Comparison of ENCODE assay signal across 11 cellular contexts in the genomic region with DNA sequence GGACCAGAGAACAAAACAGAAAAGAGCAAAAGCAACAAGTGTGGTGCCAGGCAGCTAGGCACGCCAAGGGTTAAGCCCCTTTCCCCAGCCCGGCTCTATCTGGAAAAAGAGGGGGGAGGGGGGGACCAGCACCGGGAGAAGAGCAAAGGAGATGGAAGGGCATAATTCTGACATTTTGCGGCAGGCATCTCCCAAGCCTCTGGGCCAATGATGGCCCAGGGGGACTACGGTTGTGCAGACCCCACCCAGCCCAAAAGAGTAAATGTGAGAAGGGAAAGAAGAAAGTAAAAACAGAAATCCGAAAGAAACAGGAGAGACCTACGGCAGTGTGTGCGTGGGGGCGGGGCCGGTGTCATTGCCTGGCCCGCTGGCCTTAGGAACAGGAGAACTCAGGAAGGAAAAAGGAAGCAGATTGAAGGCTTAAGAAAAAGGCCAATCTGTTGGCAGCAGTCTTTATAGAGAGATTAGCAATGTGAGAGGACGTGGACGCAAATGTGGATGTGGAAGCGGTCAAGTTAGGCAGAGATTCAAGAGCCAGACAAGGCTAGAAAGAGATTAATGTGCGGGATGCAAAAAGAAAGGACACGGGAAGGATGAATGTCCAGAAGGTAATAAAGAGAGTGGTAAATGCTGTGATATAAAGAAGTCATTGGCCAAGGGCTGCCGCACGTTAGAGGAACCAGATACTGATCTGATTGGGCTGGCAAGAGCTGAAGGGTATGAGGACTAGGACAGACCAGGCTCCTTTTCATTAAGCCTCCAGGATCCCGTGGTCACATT. TPM values are rescaled to one million over a fixed set of nuclear protein-coding genes. Genes with fewer than 3 reads are reported as not detected.
A peak's percentile ranks its signal among the peaks of the same experiment; 100 is the strongest.
DNase-seq lines count a peak whose midpoint lies in the region; ATAC-seq lines count a peak whose summit lies in the region.
"Had no signal": no experiment of that assay in that cellular context is flagged by ENCODE, and none has a peak within 500 bp of the region (broad histone marks: within the 10 kb centered on the region; RNA-seq: fewer than 3 reads in every experiment).

No MANE protein-coding gene starts in this region.

- H3K4me2 ChIP-seq in trophoblast cell (ENCODE audit: low read length), result peak overlapping the region; percentile 64

- H3K9me3 ChIP-seq in trophoblast cell (ENCODE audit: insufficient read depth, low read depth, low read length), result peaks cover under 1% of the 10 kb centered on the region

- no peak overlapping the region for H3K23ac ChIP-seq in trophoblast cell (ENCODE audit: low read length)

- H3K4me1 ChIP-seq in trophoblast cell (ENCODE audit: control insufficient read depth in 1 of 2, insufficient read depth in 2 of 2, low read length in 2 of 2), result peaks cover 22 to 31% of the 10 kb centered on the region in 2 experiments

- H3K4me3 ChIP-seq in trophoblast cell (ENCODE audit: low read depth, low read length), result no peak overlapping the region

- peak overlapping the region; percentile 79 for H2BK120ac ChIP-seq in trophoblast cell (ENCODE audit: insufficient read depth, low read length, poor library complexity)

- H3K4ac ChIP-seq in trophoblast cell (ENCODE audit: low read depth, low read length), result peak overlapping the region; percentile 24

- H3K36me3 ChIP-seq in trophoblast cell (ENCODE audit: control insufficient read depth in 1 of 2, insufficient read depth in 2 of 2, low read length in 2 of 2), result no peaks in the 10 kb centered on the region

- peak overlapping the region; percentile 41 for H4K8ac ChIP-seq in trophoblast cell (ENCODE audit: low read depth, low read length)

- H2BK12ac ChIP-seq in trophoblast cell (ENCODE audit: low read length), result peak overlapping the region; percentile 67

- H3K79me1 ChIP-seq in trophoblast cell (ENCODE audit: low read length), result peaks cover 15% of the 10 kb centered on the region

- H4K12ac ChIP-seq in trophoblast cell (ENCODE audit: low read depth, low read length), result no peak overlapping the region

- peak overlapping the region; percentile 75 for H2AFZ ChIP-seq in trophoblast cell (ENCODE audit: insufficient read depth, low read length, poor library complexity)

- peak overlapping the region; percentile 65 for H2BK5ac ChIP-seq in trophoblast cell (ENCODE audit: low read depth, low read length, poor library complexity)

- no CpG with 5 or more reads among the region's 19 CpGs for WGBS in trophoblast cell (ENCODE audit: extremely low coverage, insufficient coverage, insufficient read length)

- intact Hi-C loops in left cardiac atrium (cut with DNase I), result no loop called here

- peak overlapping the region; percentile 74 for H3K18ac ChIP-seq in trophoblast cell (ENCODE audit: low read length)

- no peaks in the 10 kb centered on the region for H3K27me3 ChIP-seq in trophoblast cell (ENCODE audit: insufficient read depth, low read length)

- H3K27ac ChIP-seq in trophoblast cell (ENCODE audit: low read depth, low read length), result peak overlapping the region; percentile 58

- no peaks in the 10 kb centered on the region for H3K79me2 ChIP-seq in trophoblast cell (ENCODE audit: control insufficient read depth, insufficient read depth, low read length, poor library complexity)

- H2AK5ac ChIP-seq in trophoblast cell (ENCODE audit: low read length), result peak overlapping the region; percentile 84

- no peak overlapping the region for H3K9ac ChIP-seq in trophoblast cell (ENCODE audit: low read length)

- peak; percentile 40 to 69 for ATAC-seq in left cardiac atrium
- no peak for ATAC-seq in GM21717 (IDR thresholded peaks at IDR 0.05; ENCODE audit: unreplicated experiment)

- H3K14ac ChIP-seq in trophoblast cell (ENCODE audit: low read length), result peak overlapping the region; percentile 72

- peak overlapping the region; percentile 90 for H4K91ac ChIP-seq in trophoblast cell (ENCODE audit: low read depth, low read length)

- DNase-seq in CD1c-positive myeloid dendritic cell (ENCODE audit: extremely low spot score), result peak; percentile 6
- peak; percentile 71 for DNase-seq in UCSD-AML1 (lab: John Stamatoyannopoulos, UW; ENCODE audit: unreplicated experiment)
- DNase-seq in left cardiac atrium, result peak; percentile 30
- DNase-seq in trophoblast cell, result peak in 1 of 2 donors; percentile 28
- DNase-seq in stimulated activated naive CD4-positive, alpha-beta T cell treated with Interleukin-2 at 50 U/mL for 16 hours (lab: John Stamatoyannopoulos, UW), result no peak
- DNase-seq in NCI-H226, result no peak
- no peak for DNase-seq in stimulated activated naive CD4-positive, alpha-beta T cell (lab: John Stamatoyannopoulos, UW)
- DNase-seq: activated CD4-positive, alpha-beta T cell treated with anti-CD3 and anti-CD28 coated beads, Interleukin-2, amount 50 U/mL, for 48 hours; NCI-H774; stimulated activated naive B cell treated with anti-CD40 and anti-IgM and Interleukin-4, amounts not matched to agents 10 μg/mL and 1 μg/mL and 100 μg/mL, for 72 hours had no signal

RNA-seq across cellular contexts. Expression of a gene that starts 59.2 kb away (rescaled TPM):
- total RNA-seq in left cardiac atrium, result not detected
- polyA plus RNA-seq in trophoblast cell (2013), result 13.6 and 14.0 TPM in 2 replicates

Comparison
In these comparisons a context has a peak if more than half of its experiments do, and no peak if none do; other contexts are left out.
1. DNase-seq: peak in CD1c-positive myeloid dendritic cell (single experiment), UCSD-AML1 (single experiment) and left cardiac atrium (single experiment); none in stimulated activated naive CD4-positive, alpha-beta T cell treated with Interleukin-2 at 50 U/mL for 16 hours (single experiment), NCI-H226 (single experiment) and stimulated activated naive CD4-positive, alpha-beta T cell (0 of 6).